ENCODE assay signal across 20 cellular contexts in the genomic region with DNA sequence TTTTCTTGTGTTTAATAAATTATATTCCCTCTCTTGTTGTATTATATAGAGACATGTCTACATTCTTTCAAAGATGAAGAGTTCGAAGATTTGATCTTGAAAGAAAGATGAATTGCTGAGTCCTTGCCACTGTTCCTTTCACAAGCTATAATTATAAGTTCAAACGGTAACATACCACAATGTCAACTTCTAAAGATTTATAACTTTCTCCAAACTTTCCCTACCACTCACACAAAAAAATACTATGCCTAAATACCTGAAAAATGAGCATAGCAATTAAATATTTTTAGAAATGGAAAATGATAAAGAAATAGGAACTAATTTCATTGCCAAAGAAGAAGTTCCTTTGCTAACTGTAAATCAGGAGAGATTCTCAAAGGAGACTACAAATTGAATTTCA. TPM values are rescaled to one million over a fixed set of nuclear protein-coding genes. Genes with fewer than 3 reads are reported as not detected.
DNase-seq lines count a peak whose midpoint lies in the region; ATAC-seq and TF ChIP-seq lines count a peak whose summit lies in the region.
"Had no signal": no experiment of that assay in that cellular context is flagged by ENCODE, and none has a peak within 500 bp of the region (broad histone marks: within the 10 kb centered on the region; RNA-seq: fewer than 3 reads in every experiment).

No MANE protein-coding gene starts in this region.

- no peak overlapping the region for H3K9ac ChIP-seq in mesenchymal stem cell (ENCODE audit: low read length)

- no peaks in the 10 kb centered on the region for H3K9me3 ChIP-seq in mesenchymal stem cell (ENCODE audit: control insufficient read depth, low read length)

- no peaks in the 10 kb centered on the region for H3K36me3 ChIP-seq in mesenchymal stem cell (ENCODE audit: control insufficient read depth in 1 of 2, insufficient read depth in 2 of 2, low read depth in 1 of 2, low read length in 2 of 2)

- no peak overlapping the region for H2BK15ac ChIP-seq in mesenchymal stem cell (ENCODE audit: low read depth, poor library complexity, severe bottlenecking)

- H3K4me3 Mint-ChIP-seq in activated naive CD4-positive, alpha-beta T cell treated with anti-CD3 and anti-CD28 coated beads, Interleukin-2, amount 50 U/mL, for 24 hours: no peak overlapping the region
- no peak overlapping the region for H3K4me3 Mint-ChIP-seq in activated naive CD4-positive, alpha-beta T cell treated with anti-CD3 and anti-CD28 coated beads for 36 hours
- H3K4me3 Mint-ChIP-seq in memory B cell: no peak overlapping the region
- no peak overlapping the region for H3K4me3 Mint-ChIP-seq in osteocyte (ENCODE audit: unreplicated experiment)
- H3K4me3 Mint-ChIP-seq: CD4-positive, CD25-positive, alpha-beta regulatory T cell; CD8-positive, alpha-beta memory T cell had no signal

- no peak overlapping the region for H2BK120ac ChIP-seq in mesenchymal stem cell (ENCODE audit: low read depth, low read length)

- no peak overlapping the region for H3K4me2 ChIP-seq in mesenchymal stem cell (ENCODE audit: low read length, poor library complexity, severe bottlenecking)

- H2BK12ac ChIP-seq in mesenchymal stem cell (ENCODE audit: low read length in 2 of 2): no peak overlapping the region

- no peak overlapping the region for H3K23ac ChIP-seq in mesenchymal stem cell (ENCODE audit: low read length in 2 of 2)

- ATAC-seq in SK-N-SH treated with all-trans-retinoic acid at 6 μM for 48 hours (no peak), memory B cell (ENCODE audit: low read depth) (no peak), GM21360 (IDR thresholded peaks at IDR 0.05; ENCODE audit: unreplicated experiment) (no peak)
- ATAC-seq: HCT116, HepG2 had no signal

- H4K91ac ChIP-seq in mesenchymal stem cell (ENCODE audit: low read length): no peak overlapping the region

- no peak for DNase-seq in activated naive CD4-positive, alpha-beta T cell treated with anti-CD3 and anti-CD28 coated beads for 36 hours
- DNase-seq in memory B cell (ENCODE audit: low spot score in 2 of 2) (no peak), osteocyte (ENCODE audit: extremely low spot score, unreplicated experiment) (no peak), mesenchymal stem cell (no peak)
- DNase-seq in activated T-cell treated with anti-CD3 and anti-CD28 coated beads, Interleukin-2, amount 50 U/mL, for 1 hour: no peak
- DNase-seq: C1 segment of cervical spinal cord; CD4-positive, CD25-positive, alpha-beta regulatory T cell; CD8-positive, alpha-beta memory T cell; COR-L47; GDM1; GOT3; H7; KG1 had no signal

- no peak overlapping the region for H3K27ac ChIP-seq in mesenchymal stem cell (ENCODE audit: low read length, poor library complexity, severe bottlenecking)
- H3K27ac ChIP-seq: 22Rv1 had no signal

- H3K4me3 ChIP-seq in mesenchymal stem cell (ENCODE audit: insufficient read depth in 1 of 2, low read depth in 1 of 2, low read length in 2 of 2): no peak overlapping the region

- no peak overlapping the region for H4K8ac ChIP-seq in mesenchymal stem cell (ENCODE audit: low read length)

- H3K27me3 ChIP-seq in mesenchymal stem cell (ENCODE audit: control insufficient read depth in 1 of 2, insufficient read depth in 1 of 2, low read length in 2 of 2): no peaks in the 10 kb centered on the region

- no peak overlapping the region for H3K18ac ChIP-seq in mesenchymal stem cell (ENCODE audit: low read depth in 1 of 2, low read length in 2 of 2)

- no peaks in the 10 kb centered on the region for H3K27me3 Mint-ChIP-seq in activated naive CD4-positive, alpha-beta T cell treated with anti-CD3 and anti-CD28 coated beads, Interleukin-2, amount 50 U/mL, for 24 hours
- no peaks in the 10 kb centered on the region for H3K27me3 Mint-ChIP-seq in activated naive CD4-positive, alpha-beta T cell treated with anti-CD3 and anti-CD28 coated beads for 36 hours (ENCODE audit: low read depth)
- H3K27me3 Mint-ChIP-seq in memory B cell (no peaks in the 10 kb centered on the region), osteocyte (ENCODE audit: unreplicated experiment) (no peaks in the 10 kb centered on the region)
- H3K27me3 Mint-ChIP-seq: CD4-positive, CD25-positive, alpha-beta regulatory T cell; CD8-positive, alpha-beta memory T cell; IgD-negative memory B cell had no signal

- no peak overlapping the region for H3K4ac ChIP-seq in mesenchymal stem cell (ENCODE audit: low read depth in 1 of 2, low read length in 2 of 2)

- no peaks in the 10 kb centered on the region for H3K79me1 ChIP-seq in mesenchymal stem cell (replicated peaks; ENCODE audit: low read length, poor library complexity, severe bottlenecking)

- peaks cover 4% of the 10 kb centered on the region for H3K4me1 Mint-ChIP-seq in activated naive CD4-positive, alpha-beta T cell treated with anti-CD3 and anti-CD28 coated beads, Interleukin-2, amount 50 U/mL, for 24 hours
- peaks cover 7% of the 10 kb centered on the region for H3K4me1 Mint-ChIP-seq in activated naive CD4-positive, alpha-beta T cell treated with anti-CD3 and anti-CD28 coated beads for 36 hours (ENCODE audit: low read depth)
- peaks cover 9% of the 10 kb centered on the region for H3K4me1 Mint-ChIP-seq in memory B cell
- peaks cover 37% of the 10 kb centered on the region for H3K4me1 Mint-ChIP-seq in osteocyte (ENCODE audit: unreplicated experiment)

- no peak overlapping the region for H2AK5ac ChIP-seq in mesenchymal stem cell (ENCODE audit: low read length, severe bottlenecking)

- no peak overlapping the region for H3K14ac ChIP-seq in mesenchymal stem cell (ENCODE audit: low read length in 2 of 2)

- TF ChIP-seq CTCF in osteocyte (IDR thresholded peaks at IDR 0.05): no peak

- CTCF ChIA-PET in activated naive CD4-positive, alpha-beta T cell treated with anti-CD3 and anti-CD28 coated beads for 36 hours (lab: Charles Lee): no interaction called here

- no peak overlapping the region for H2AFZ ChIP-seq in mesenchymal stem cell (ENCODE audit: low read depth, low read length)

- H3K4me1 ChIP-seq in mesenchymal stem cell (ENCODE audit: control insufficient read depth, insufficient read depth, low read depth, low read length): no peaks in the 10 kb centered on the region

- H3K36me3 Mint-ChIP-seq in activated naive CD4-positive, alpha-beta T cell treated with anti-CD3 and anti-CD28 coated beads, Interleukin-2, amount 50 U/mL, for 24 hours: peaks cover 5% of the 10 kb centered on the region
- H3K36me3 Mint-ChIP-seq in activated naive CD4-positive, alpha-beta T cell treated with anti-CD3 and anti-CD28 coated beads for 36 hours (ENCODE audit: low read depth): peaks cover 8% of the 10 kb centered on the region
- no peaks in the 10 kb centered on the region for H3K36me3 Mint-ChIP-seq in memory B cell
- no peaks in the 10 kb centered on the region for H3K36me3 Mint-ChIP-seq in osteocyte (ENCODE audit: unreplicated experiment)
- H3K36me3 Mint-ChIP-seq: CD4-positive, CD25-positive, alpha-beta regulatory T cell had no signal

- H3K27ac Mint-ChIP-seq in activated naive CD4-positive, alpha-beta T cell treated with anti-CD3 and anti-CD28 coated beads, Interleukin-2, amount 50 U/mL, for 24 hours: peak overlapping the region; percentile 21
- H3K27ac Mint-ChIP-seq in activated naive CD4-positive, alpha-beta T cell treated with anti-CD3 and anti-CD28 coated beads for 36 hours: no peak overlapping the region
- H3K27ac Mint-ChIP-seq in memory B cell (peak overlapping the region; percentile 5), osteocyte (ENCODE audit: unreplicated experiment) (peak overlapping the region; percentile 29)
- H3K27ac Mint-ChIP-seq: CD4-positive, CD25-positive, alpha-beta regulatory T cell; IgD-negative memory B cell had no signal

- 85% methylated on average over 2 of the region's 2 CpGs for WGBS in mesenchymal stem cell

- H2BK5ac ChIP-seq in mesenchymal stem cell (ENCODE audit: low read depth, low read length, poor library complexity, severe bottlenecking): no peak overlapping the region

- H3K9me3 Mint-ChIP-seq in activated naive CD4-positive, alpha-beta T cell treated with anti-CD3 and anti-CD28 coated beads, Interleukin-2, amount 50 U/mL, for 24 hours: no peaks in the 10 kb centered on the region
- no peaks in the 10 kb centered on the region for H3K9me3 Mint-ChIP-seq in activated naive CD4-positive, alpha-beta T cell treated with anti-CD3 and anti-CD28 coated beads for 36 hours
- peaks cover 1% of the 10 kb centered on the region for H3K9me3 Mint-ChIP-seq in memory B cell
- no peaks in the 10 kb centered on the region for H3K9me3 Mint-ChIP-seq in osteocyte (ENCODE audit: unreplicated experiment)
- H3K9me3 Mint-ChIP-seq: CD4-positive, CD25-positive, alpha-beta regulatory T cell; CD8-positive, alpha-beta memory T cell; IgD-negative memory B cell had no signal

- intact Hi-C loops in activated naive CD4-positive, alpha-beta T cell treated with anti-CD3 and anti-CD28 coated beads for 36 hours (cut with micrococcal nuclease): no loop called here

TF ChIP-seq in SK-N-SH treated with all-trans-retinoic acid at 6 μM for 48 hours, 23 proteins besides CTCF, POLR2A, EP300 and RAD21:
- TF ChIP-seq ISL1 (CRISPR knock-in tag; IDR thresholded peaks at IDR 0.05): peak; percentile 68
- TF ChIP-seq, protein P1, sequence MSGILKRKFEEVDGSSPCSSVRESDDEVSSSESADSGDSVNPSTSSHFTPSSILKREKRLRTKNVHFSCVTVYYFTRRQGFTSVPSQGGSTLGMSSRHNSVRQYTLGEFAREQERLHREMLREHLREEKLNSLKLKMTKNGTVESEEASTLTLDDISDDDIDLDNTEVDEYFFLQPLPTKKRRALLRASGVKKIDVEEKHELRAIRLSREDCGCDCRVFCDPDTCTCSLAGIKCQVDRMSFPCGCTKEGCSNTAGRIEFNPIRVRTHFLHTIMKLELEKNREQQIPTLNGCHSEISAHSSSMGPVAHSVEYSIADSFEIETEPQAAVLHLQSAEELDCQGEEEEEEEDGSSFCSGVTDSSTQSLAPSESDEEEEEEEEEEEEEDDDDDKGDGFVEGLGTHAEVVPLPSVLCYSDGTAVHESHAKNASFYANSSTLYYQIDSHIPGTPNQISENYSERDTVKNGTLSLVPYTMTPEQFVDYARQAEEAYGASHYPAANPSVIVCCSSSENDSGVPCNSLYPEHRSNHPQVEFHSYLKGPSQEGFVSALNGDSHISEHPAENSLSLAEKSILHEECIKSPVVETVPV (CRISPR knock-in tag; IDR thresholded peaks at IDR 0.05): no peak

RNA-seq across cellular contexts. Expression of a gene that starts 50.6 kb away (rescaled TPM):
- total RNA-seq in activated naive CD4-positive, alpha-beta T cell treated with anti-CD3 and anti-CD28 coated beads for 36 hours: 10 to 100 TPM; 12.0 to 12.9 TPM
- total RNA-seq in osteocyte: 4.6 and 6.0 TPM in 2 replicates
- 1.4 TPM for polyA plus RNA-seq in mesenchymal stem cell (2013, experiment 1 of 2)
- 1.6 TPM for polyA plus RNA-seq in mesenchymal stem cell (2013, experiment 2 of 2)
